In genomic region chr12:56629459-56630179, GRCh38 we compare ENCODE assay signal across 8 cellular contexts. TPM values are rescaled to one million over a fixed set of nuclear protein-coding genes. Genes with fewer than 3 reads are reported as not detected.
DNase-seq lines count a peak whose midpoint lies in the region; ATAC-seq and TF ChIP-seq lines count a peak whose summit lies in the region.

No MANE protein-coding gene starts in this region.

- H3K27ac ChIP-seq in VCaP (peak overlapping the region; percentile 97), liver (ENCODE audit: low read depth in 1 of 2, low read length in 2 of 2) (peak overlapping the region; percentile 94 to 99)

- DNase-seq in central memory CD8-positive, alpha-beta T cell (ENCODE audit: low spot score in 2 of 2) = peak in 1 of 2 donors; percentile 18
- peak in 2 of 3 experiments; percentile 16 to 40 for DNase-seq in stimulated activated CD4-positive, alpha-beta T cell treated with anti-CD3 and anti-CD28 coated beads, TNF-alpha, amount 100 ng/mL, for 24 hours (ENCODE audit: low read depth in 3 of 3)
- DNase-seq in NCI-H2196 (lab: John Stamatoyannopoulos, UW; ENCODE audit: unreplicated experiment) = no peak
- no peak for DNase-seq in G401 (ENCODE audit: low spot score)

- H3K27me3 ChIP-seq in liver (ENCODE audit: control insufficient read depth in 4 of 4, insufficient read depth in 4 of 4, low read length in 3 of 4) = no peaks in the 10 kb centered on the region

- peak overlapping the region; percentile 79 to 99 (median 89) for H3K4me3 ChIP-seq in liver (ENCODE audit: low read depth in 1 of 3, low read length in 3 of 3)

- peaks cover 69% of the 10 kb centered on the region for H3K4me1 Mint-ChIP-seq in central memory CD8-positive, alpha-beta T cell

- H3K36me3 Mint-ChIP-seq in central memory CD8-positive, alpha-beta T cell (ENCODE audit: insufficient read depth) = peaks cover 23% of the 10 kb centered on the region

- H3K9me3 Mint-ChIP-seq in central memory CD8-positive, alpha-beta T cell = no peaks in the 10 kb centered on the region

- H3K27ac Mint-ChIP-seq in central memory CD8-positive, alpha-beta T cell (ENCODE audit: low read depth) = peak overlapping the region; percentile 89

- H3K36me3 ChIP-seq in ES-I3 (ENCODE audit: insufficient read depth, low read length) (no peaks in the 10 kb centered on the region), liver (ENCODE audit: control insufficient read depth in 4 of 4, insufficient read depth in 3 of 4, low read depth in 1 of 4, low read length in 3 of 4) (peaks cover 0 to 6% (median 0%) of the 10 kb centered on the region in 4 donors)

- under 1% methylated on average over 46 of the region's 46 CpGs for WGBS in liver

- TF ChIP-seq CTCF in VCaP (conservative IDR thresholded peaks at IDR 0.05) = no peak
- no peak for TF ChIP-seq CTCF in liver (IDR thresholded peaks at IDR 0.05; ENCODE audit: low read depth, low read length, missing input control)

- peak overlapping the region; percentile 98 for H3K4me3 Mint-ChIP-seq in central memory CD8-positive, alpha-beta T cell

- peaks cover 28% of the 10 kb centered on the region for H3K4me1 ChIP-seq in ES-I3 (ENCODE audit: insufficient read depth, low read length)
- H3K4me1 ChIP-seq in liver (ENCODE audit: control insufficient read depth in 4 of 4, insufficient read depth in 4 of 4, low read length in 3 of 4) = peaks cover 15 to 56% (median 47%) of the 10 kb centered on the region in 4 donors

- H3K27me3 Mint-ChIP-seq in central memory CD8-positive, alpha-beta T cell = no peaks in the 10 kb centered on the region

- ATAC-seq in HG02981 (IDR thresholded peaks at IDR 0.05; ENCODE audit: unreplicated experiment) = peak; percentile 0
- peak; percentile 24 for ATAC-seq in central memory CD8-positive, alpha-beta T cell (replicated peaks; ENCODE audit: extremely low read depth, poor library complexity, severe bottlenecking)

- no peak for TF ChIP-seq RAD21 in liver (IDR thresholded peaks at IDR 0.05)

- H3K9me3 ChIP-seq in ES-I3 (ENCODE audit: control insufficient read depth, insufficient read depth, low read length) (no peaks in the 10 kb centered on the region), liver (ENCODE audit: control insufficient read depth in 4 of 4, low read length in 3 of 4) (no peaks in the 10 kb centered on the region)

- H3K9ac ChIP-seq in ES-I3 (ENCODE audit: low read depth, low read length) (peak overlapping the region; percentile 81), liver (ENCODE audit: low read depth in 1 of 2, low read length in 2 of 2) (peak overlapping the region; percentile 94)

- in situ Hi-C loops in G401 (cut with HindIII; ENCODE audit: low sequenced_read_pairs) = no loop called here

TF ChIP-seq in liver, 16 proteins besides CTCF, POLR2A, EP300 and RAD21:
- no peak for TF ChIP-seq SP1 (IDR thresholded peaks at IDR 0.05)
- TF ChIP-seq HNF4A (conservative IDR thresholded peaks at IDR 0.05) = no peak
- no peak for TF ChIP-seq EGR1 (IDR thresholded peaks at IDR 0.05; ENCODE audit: low read depth in 2 of 2)
- TF ChIP-seq FOXA2 (IDR thresholded peaks at IDR 0.05) = no peak
- no peak for TF ChIP-seq FOXA1 (IDR thresholded peaks at IDR 0.05)
- no peak for TF ChIP-seq GABPA (IDR thresholded peaks at IDR 0.05 in 1 of 2, conservative IDR thresholded peaks at IDR 0.05 in 1 of 2)
- TF ChIP-seq ZBTB33 (IDR thresholded peaks at IDR 0.05) = no peak
- no peak for TF ChIP-seq MAX (IDR thresholded peaks at IDR 0.05)
- TF ChIP-seq RXRA (IDR thresholded peaks at IDR 0.05) = no peak
- no peak for TF ChIP-seq NR2F2 (IDR thresholded peaks at IDR 0.05)
- no peak for TF ChIP-seq ATF3 (IDR thresholded peaks at IDR 0.05)
- TF ChIP-seq JUND (IDR thresholded peaks at IDR 0.05) = no peak
- TF ChIP-seq TAF1 (conservative IDR thresholded peaks at IDR 0.05) = no peak

RNA-seq across cellular contexts. Expression of gene BAZ2A, which starts 0.5 kb away (rescaled TPM):
- total RNA-seq in liver = 10 to 100 TPM; 23.0 to 31.9 TPM
- 10 to 100 TPM; 12.8 to 21.0 TPM for polyA plus RNA-seq in liver
- 2.9 and 7.4 TPM in 2 replicates for total RNA-seq in G401 (2014; rRNA removed; shearing (Covaris generic))

RNA-seq across cellular contexts. Expression of gene ATP5F1B, which starts 16.2 kb away (rescaled TPM):
- 100 to 1,000 TPM; 273 to 347 TPM for total RNA-seq in liver
- 100 to 1,000 TPM; 528 to 569 TPM for polyA plus RNA-seq in liver
- 211 and 219 TPM in 2 replicates for total RNA-seq in G401 (2014; rRNA removed; shearing (Covaris generic))

RNA-seq across cellular contexts. Expression of gene PTGES3, which starts 58.5 kb away (rescaled TPM):
- 10 to 100 TPM; 65.0 to 87.2 TPM for total RNA-seq in liver
- polyA plus RNA-seq in liver = 10 to 100 TPM; 75.4 to 94.1 TPM
- 54.0 and 85.3 TPM in 2 replicates for total RNA-seq in G401 (2014; rRNA removed; shearing (Covaris generic))

Comparison
In these comparisons a context has a peak if more than half of its experiments do, and no peak if none do; other contexts are left out.
1. DNase-seq: peak in stimulated activated CD4-positive, alpha-beta T cell treated with anti-CD3 and anti-CD28 coated beads, TNF-alpha, amount 100 ng/mL, for 24 hours (2 of 3); none in NCI-H2196 (single experiment) and G401 (single experiment).